Comparison of ENCODE assay signal across 8 cellular contexts in genomic region chr7:75617634-75618234, GRCh38.
DNase-seq lines count a peak whose midpoint lies in the region; ATAC-seq, FAIRE-seq and TF ChIP-seq lines count a peak whose summit lies in the region.

No MANE protein-coding gene starts in this region.

- peak; percentile 43 for DNase-seq in AG09309 (ENCODE audit: low read depth)
- DNase-seq in NAMALWA (ENCODE audit: low spot score): peak; percentile 54
- peak; percentile 81 for DNase-seq in kidney
- peak; percentile 7 to 15 for DNase-seq in stimulated activated CD8-positive, alpha-beta memory T cell treated with anti-CD3 and anti-CD28 coated beads, Interleukin-7, amount 100 ng/mL, for 1 hour (ENCODE audit: low read depth in 2 of 2)
- no peak for DNase-seq in NCI-H446 treated with DMSO at 0.1 percent for 48 hours (lab: John Stamatoyannopoulos, UW)
- no peak for DNase-seq in vagina (ENCODE audit: extremely low spot score in 2 of 2)
- DNase-seq in chondrocyte (ENCODE audit: low spot score): no peak

- no peaks in the 10 kb centered on the region for H3K27me3 ChIP-seq in vagina

- FAIRE-seq in kidney (lab: Jason Lieb, UNC): no peak

- H3K4me1 ChIP-seq in kidney (ENCODE audit: control insufficient read depth in 1 of 2, insufficient read depth in 1 of 2, low read depth in 1 of 2, low read length in 2 of 2): no peaks in the 10 kb centered on the region
- no peaks in the 10 kb centered on the region for H3K4me1 ChIP-seq in vagina

- H3K9ac ChIP-seq in kidney (ENCODE audit: low read length in 2 of 2): no peak overlapping the region

- H3K27ac ChIP-seq in kidney (ENCODE audit: low read depth in 2 of 2, low read length in 2 of 2) (no peak overlapping the region), vagina (no peak overlapping the region)

- intact Hi-C loops in kidney (cut with DNase I) (no loop called here), vagina (cut with DNase I) (no loop called here)

- peak; percentile 88 for ATAC-seq in activated T-helper 17 cell treated with anti-CD3 and anti-CD28 coated beads, Interleukin-2, amount 50 U/mL, for 72 hours (replicated peaks)

- H3K36me3 ChIP-seq in kidney (ENCODE audit: control insufficient read depth in 1 of 2, insufficient read depth in 2 of 2, low read length in 2 of 2) (no peaks in the 10 kb centered on the region), vagina (no peaks in the 10 kb centered on the region)

- no peaks in the 10 kb centered on the region for H3K9me3 ChIP-seq in kidney (ENCODE audit: control insufficient read depth in 1 of 2, low read length in 2 of 2)
- no peaks in the 10 kb centered on the region for H3K9me3 ChIP-seq in vagina

- H3K4me1 Mint-ChIP-seq in activated T-helper 17 cell treated with anti-CD3 and anti-CD28 coated beads, Interleukin-2, amount 50 U/mL, for 72 hours: peaks cover 15% of the 10 kb centered on the region
- peaks cover 15% of the 10 kb centered on the region for H3K4me1 Mint-ChIP-seq in chondrocyte (ENCODE audit: low read depth)

- H3K27ac Mint-ChIP-seq in activated T-helper 17 cell treated with anti-CD3 and anti-CD28 coated beads, Interleukin-2, amount 50 U/mL, for 72 hours: peak overlapping the region; percentile 91
- H3K27ac Mint-ChIP-seq in chondrocyte (ENCODE audit: unreplicated experiment): no peak overlapping the region

- no peak for TF ChIP-seq POLR2A in vagina (IDR thresholded peaks at IDR 0.05)

- no peaks in the 10 kb centered on the region for H3K9me3 Mint-ChIP-seq in activated T-helper 17 cell treated with anti-CD3 and anti-CD28 coated beads, Interleukin-2, amount 50 U/mL, for 72 hours
- H3K9me3 Mint-ChIP-seq in chondrocyte (ENCODE audit: low read depth): no peaks in the 10 kb centered on the region

- H3K36me3 Mint-ChIP-seq in activated T-helper 17 cell treated with anti-CD3 and anti-CD28 coated beads, Interleukin-2, amount 50 U/mL, for 72 hours (ENCODE audit: low read depth): no peaks in the 10 kb centered on the region
- peaks cover 4% of the 10 kb centered on the region for H3K36me3 Mint-ChIP-seq in chondrocyte (ENCODE audit: low read depth)

- TF ChIP-seq CTCF in AG09309 (IDR thresholded peaks at IDR 0.05; ENCODE audit: control insufficient read depth, insufficient read depth, low read depth, low read length, missing control alignments) (no peak), kidney (IDR thresholded peaks at IDR 0.05; ENCODE audit: borderline replicate concordance, extremely low read depth, insufficient read depth) (no peak), vagina (IDR thresholded peaks at IDR 0.05) (no peak), chondrocyte (IDR thresholded peaks at IDR 0.05) (no peak)

- no peak overlapping the region for H3K4me3 ChIP-seq in AG09309 (ENCODE audit: control insufficient read depth, low read depth, low read length)
- H3K4me3 ChIP-seq in kidney (ENCODE audit: low read length in 2 of 2): no peak overlapping the region
- no peak overlapping the region for H3K4me3 ChIP-seq in vagina

- H3K27me3 Mint-ChIP-seq in activated T-helper 17 cell treated with anti-CD3 and anti-CD28 coated beads, Interleukin-2, amount 50 U/mL, for 72 hours: no peaks in the 10 kb centered on the region
- H3K27me3 Mint-ChIP-seq in chondrocyte (ENCODE audit: low read depth): no peaks in the 10 kb centered on the region

- H3K4me3 Mint-ChIP-seq in activated T-helper 17 cell treated with anti-CD3 and anti-CD28 coated beads, Interleukin-2, amount 50 U/mL, for 72 hours: peak overlapping the region; percentile 78
- no peak overlapping the region for H3K4me3 Mint-ChIP-seq in chondrocyte (ENCODE audit: unreplicated experiment)

Comparison
In these comparisons a context has a peak if more than half of its experiments do, and no peak if none do; other contexts are left out.
1. DNase-seq: peak in AG09309 (single experiment), NAMALWA (single experiment), kidney (single experiment) and stimulated activated CD8-positive, alpha-beta memory T cell treated with anti-CD3 and anti-CD28 coated beads, Interleukin-7, amount 100 ng/mL, for 1 hour (2 of 2); none in NCI-H446 treated with DMSO at 0.1 percent for 48 hours (single experiment), vagina (0 of 2) and chondrocyte (single experiment).